8 cellular contexts compared by ENCODE assay signal in genomic region chr10:92241158-92241500, GRCh38. TPM values are rescaled to one million over a fixed set of nuclear protein-coding genes. Genes with fewer than 3 reads are reported as not detected.
DNase-seq lines count a peak whose midpoint lies in the region; ATAC-seq, FAIRE-seq and TF ChIP-seq lines count a peak whose summit lies in the region.

No MANE protein-coding gene starts in this region.

- peak overlapping the region; percentile 87 for H3K4me3 Mint-ChIP-seq in activated naive CD8-positive, alpha-beta T cell treated with anti-CD3 and anti-CD28 coated beads, Interleukin-2, amount 10 ng/mL, durations not matched to agents 7 days and 5 days

- peak overlapping the region; percentile 81 for H2AFZ ChIP-seq in hepatocyte

- peak in 1 of 2 experiments; percentile 39; a peak in 3 of 6 replicates for ATAC-seq in A549
- no peak for ATAC-seq in activated naive CD8-positive, alpha-beta T cell treated with anti-CD3 and anti-CD28 coated beads, Interleukin-2, amount 10 ng/mL, durations not matched to agents 7 days and 5 days (ENCODE audit: low read depth)

- POLR2A ChIA-PET in A549 (lab: Yijun Ruan, JAX) (interaction anchor here (1.0 kb wide), 1 partner anchor 50 kb away, joined by 5 read pairs; the partner anchor contains the start of genes CPEB3 and MARCHF5), HEK293 (lab: Yijun Ruan, JAX) (interaction anchor here (1.0 kb wide), 1 partner anchor 49 kb away, joined by 5 read pairs; no protein-coding TSS in a partner anchor)
- POLR2A ChIA-PET in activated naive CD8-positive, alpha-beta T cell treated with anti-CD3 and anti-CD28 coated beads, Interleukin-2, amount 10 ng/mL, durations not matched to agents 7 days and 5 days (lab: Charles Lee): interaction anchor here (0.9 kb wide), 1 partner anchor 50 kb away, joined by 4 read pairs; the partner anchor contains the start of genes CPEB3 and MARCHF5

- peaks cover 22% of the 10 kb centered on the region for H3K4me1 ChIP-seq in A549
- H3K4me1 ChIP-seq in HEK293 (ENCODE audit: control insufficient read depth, insufficient read depth, low read length): peaks cover 9% of the 10 kb centered on the region; the same call in 1 of the 2 replicates
- peaks cover 9% of the 10 kb centered on the region for H3K4me1 ChIP-seq in hepatocyte (ENCODE audit: insufficient read depth)
- H3K4me1 ChIP-seq in sigmoid colon: peaks cover 0 to 56% (median 37%) of the 10 kb centered on the region in 4 donors

- no peak for FAIRE-seq in A549 (lab: Jason Lieb, UNC)

- no peaks in the 10 kb centered on the region for H4K20me1 ChIP-seq in hepatocyte (ENCODE audit: insufficient read depth, poor library complexity, severe bottlenecking)

- peaks cover 21% of the 10 kb centered on the region for H3K79me2 ChIP-seq in hepatocyte

- TF ChIP-seq CTCF in A549 (IDR thresholded peaks at IDR 0.05) (no peak), HEK293 (tag by site-specific recombination; IDR thresholded peaks at IDR 0.05) (no peak), hepatocyte (IDR thresholded peaks at IDR 0.05; ENCODE audit: poor library complexity) (no peak), sigmoid colon (IDR thresholded peaks at IDR 0.05) (no peak)

- no peak for TF ChIP-seq RAD21 in A549 (conservative IDR thresholded peaks at IDR 0.05 in 1 of 2, IDR thresholded peaks at IDR 0.05 in 1 of 2)

- H3K27me3 ChIP-seq in hepatocyte (no peaks in the 10 kb centered on the region), sigmoid colon (no peaks in the 10 kb centered on the region)

- H3K27ac ChIP-seq in A549 (peak overlapping the region in 1 of 2 experiments; percentile 72; a peak in 3 of 6 replicates), HEK293 (ENCODE audit: extremely low read depth, low read depth, low read length) (no peak overlapping the region; the same call in 1 of the 2 replicates), hepatocyte (peak overlapping the region; percentile 86), sigmoid colon (peak overlapping the region; percentile 88 to 94 (median 89))

- intact Hi-C loops in sigmoid colon (cut with DNase I): loop anchor here (5.0 kb wide), 1 partner anchor 154 kb away; no protein-coding TSS in a partner anchor

- CTCF ChIA-PET in A549 (lab: Yijun Ruan, JAX): interaction anchor here (1.2 kb wide), 1 partner anchor 58 kb away, joined by 3 read pairs; no protein-coding TSS in a partner anchor
- CTCF ChIA-PET in HEK293 (lab: Yijun Ruan, JAX): interaction anchor here (1.6 kb wide), 1 partner anchor 51 kb away, joined by 4 read pairs; no protein-coding TSS in a partner anchor

- WGBS in A549 (ENCODE audit: missing lambda C conversion rate): 11% methylated on average over 9 of the region's 9 CpGs
- WGBS in hepatocyte (ENCODE audit: low lambda C conversion rate, missing lambda C conversion rate): 8% methylated on average over 9 of the region's 9 CpGs
- 10 to 13% methylated on average over 9 of the region's 9 CpGs for WGBS in sigmoid colon, 2 donors

- no peaks in the 10 kb centered on the region for H3K9me3 Mint-ChIP-seq in activated naive CD8-positive, alpha-beta T cell treated with anti-CD3 and anti-CD28 coated beads, Interleukin-2, amount 10 ng/mL, durations not matched to agents 7 days and 5 days

- no peak overlapping the region for H3K27ac Mint-ChIP-seq in activated naive CD8-positive, alpha-beta T cell treated with anti-CD3 and anti-CD28 coated beads, Interleukin-2, amount 10 ng/mL, durations not matched to agents 7 days and 5 days

- H3K9me3 ChIP-seq in A549: no peaks in the 10 kb centered on the region
- H3K9me3 ChIP-seq in HEK293 (ENCODE audit: control insufficient read depth, insufficient read depth, low read depth, low read length): no peaks in the 10 kb centered on the region
- no peaks in the 10 kb centered on the region for H3K9me3 ChIP-seq in hepatocyte (ENCODE audit: low read depth)
- no peaks in the 10 kb centered on the region for H3K9me3 ChIP-seq in sigmoid colon

- no peaks in the 10 kb centered on the region for H3K9me2 ChIP-seq in hepatocyte (replicated peaks; ENCODE audit: insufficient read depth)

- H3K4me1 Mint-ChIP-seq in activated naive CD8-positive, alpha-beta T cell treated with anti-CD3 and anti-CD28 coated beads, Interleukin-2, amount 10 ng/mL, durations not matched to agents 7 days and 5 days: peaks cover 19% of the 10 kb centered on the region

- TF ChIP-seq EP300 in A549 (IDR thresholded peaks at IDR 0.05): no peak
- no peak for TF ChIP-seq EP300 in sigmoid colon (IDR thresholded peaks at IDR 0.05)

- peak in 1 of 2 experiments; percentile 10 for DNase-seq in A549 (ENCODE audit: low read depth in 1 of 2, low spot score in 1 of 2)
- no peak for DNase-seq in activated naive CD8-positive, alpha-beta T cell treated with anti-CD3 and anti-CD28 coated beads, Interleukin-2, amount 10 ng/mL, durations not matched to agents 7 days and 5 days
- DNase-seq in hepatocyte (ENCODE audit: low spot score): peak; percentile 58
- no peak for DNase-seq in sigmoid colon
- no peak for DNase-seq in Ammon's horn (ENCODE audit: low spot score)
- no peak for DNase-seq in NCI-H187 (lab: John Stamatoyannopoulos, UW)
- no peak for DNase-seq in HuH-7.5 (ENCODE audit: low spot score)

- H3K27me3 Mint-ChIP-seq in activated naive CD8-positive, alpha-beta T cell treated with anti-CD3 and anti-CD28 coated beads, Interleukin-2, amount 10 ng/mL, durations not matched to agents 7 days and 5 days: peaks cover 7% of the 10 kb centered on the region

- H3K36me3 Mint-ChIP-seq in activated naive CD8-positive, alpha-beta T cell treated with anti-CD3 and anti-CD28 coated beads, Interleukin-2, amount 10 ng/mL, durations not matched to agents 7 days and 5 days: peaks cover 18% of the 10 kb centered on the region

- H3K4me2 ChIP-seq in A549 (peak overlapping the region; percentile 82), hepatocyte (peak overlapping the region; percentile 83)

- H3K36me3 ChIP-seq in HEK293 (ENCODE audit: control insufficient read depth in 2 of 2, insufficient read depth in 1 of 2, low read length in 2 of 2) (no peaks in the 10 kb centered on the region), hepatocyte (replicated peaks; ENCODE audit: insufficient read depth, low read depth) (no peaks in the 10 kb centered on the region), sigmoid colon (no peaks in the 10 kb centered on the region)

- TF ChIP-seq POLR2A in A549 (IDR thresholded peaks at IDR 0.05; ENCODE audit: low read length): no peak
- no peak for TF ChIP-seq POLR2A in sigmoid colon (IDR thresholded peaks at IDR 0.05)

- H3K4me3 ChIP-seq in A549 (peak overlapping the region; percentile 53), HEK293 (ENCODE audit: low read depth, low read length) (peak overlapping the region; percentile 68), hepatocyte (peak overlapping the region; percentile 68), sigmoid colon (peak overlapping the region; percentile 72 to 82 (median 77))

TF ChIP-seq in A549, 52 proteins besides CTCF, POLR2A, EP300 and RAD21 (continues in another document):
- TF ChIP-seq EHF (CRISPR knock-in tag; IDR thresholded peaks at IDR 0.05) (no peak), NR3C1 (IDR thresholded peaks at IDR 0.05) (no peak), PHF8 (IDR thresholded peaks at IDR 0.05; ENCODE audit: borderline replicate concordance, low read depth) (no peak), MAX (IDR thresholded peaks at IDR 0.05) (no peak), GATA3 (IDR thresholded peaks at IDR 0.05; ENCODE audit: borderline replicate concordance) (no peak), POLR2AphosphoS2 (conservative IDR thresholded peaks at IDR 0.05; ENCODE audit: low read length) (no peak)

TF ChIP-seq in HEK293, 187 proteins besides CTCF, POLR2A, EP300 and RAD21 (continues in another document):
- TF ChIP-seq, protein P1, sequence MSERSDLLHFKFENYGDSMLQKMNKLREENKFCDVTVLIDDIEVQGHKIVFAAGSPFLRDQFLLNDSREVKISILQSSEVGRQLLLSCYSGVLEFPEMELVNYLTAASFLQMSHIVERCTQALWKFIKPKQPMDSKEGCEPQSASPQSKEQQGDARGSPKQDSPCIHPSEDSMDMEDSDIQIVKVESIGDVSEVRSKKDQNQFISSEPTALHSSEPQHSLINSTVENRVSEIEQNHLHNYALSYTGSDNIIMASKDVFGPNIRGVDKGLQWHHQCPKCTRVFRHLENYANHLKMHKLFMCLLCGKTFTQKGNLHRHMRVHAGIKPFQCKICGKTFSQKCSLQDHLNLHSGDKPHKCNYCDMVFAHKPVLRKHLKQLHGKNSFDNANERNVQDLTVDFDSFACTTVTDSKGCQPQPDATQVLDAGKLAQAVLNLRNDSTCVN (tag by site-specific recombination; optimal IDR thresholded peaks at IDR 0.05): peak; percentile 27
- TF ChIP-seq ZNF394 (tag by site-specific recombination; IDR thresholded peaks at IDR 0.05; ENCODE audit: borderline replicate concordance) (peak; percentile 18), OSR2 (tag by site-specific recombination; IDR thresholded peaks at IDR 0.05) (peak; percentile 22), KLF9 (tag by site-specific recombination; IDR thresholded peaks at IDR 0.05; ENCODE audit: low read depth) (0 out of 2 replicates have a peak, but pooled peaks have one; percentile 7), ZNF202 (tag by site-specific recombination; IDR thresholded peaks at IDR 0.05; ENCODE audit: borderline replicate concordance) (no peak), ZNF776 (tag by site-specific recombination; IDR thresholded peaks at IDR 0.05; ENCODE audit: borderline replicate concordance) (no peak)

RNA-seq across cellular contexts. Expression of gene CPEB3, which starts 49.7 kb away (rescaled TPM):
- 0.37 and 0.49 TPM in 2 replicates for polyA plus RNA-seq in A549 (2011; rRNA removed)
- 0.13 and 0.26 TPM in 2 replicates for polyA plus RNA-seq in A549 (2012; cell fraction: cytosol; rRNA removed)
- polyA plus RNA-seq in A549 (2012; cell fraction: nucleus; rRNA removed): 0.31 TPM in 2 replicates
- polyA plus RNA-seq in A549 (2017; fragmentation: RNase III; extraction: RNeasy Plus Mini Kit Qiagen cat#74134 plus additional on column Dnase treatment): 0.24 to 0.41 TPM (median 0.32 TPM) in 3 replicates
- polyA minus RNA-seq in A549 (2011; rRNA and poly(A)+ RNA removed): 0.50 and 0.78 TPM in 2 replicates
- 1 to 10 TPM; 3.4 to 3.5 TPM for total RNA-seq in activated naive CD8-positive, alpha-beta T cell treated with anti-CD3 and anti-CD28 coated beads, Interleukin-2, amount 10 ng/mL, durations not matched to agents 7 days and 5 days
- 4.1 and 4.9 TPM in 2 replicates for total RNA-seq in hepatocyte
- 3.8 and 4.0 TPM in 2 replicates for polyA plus RNA-seq in hepatocyte
- 1 to 10 TPM; 6.6 to 7.7 (median 7.3) TPM for total RNA-seq in sigmoid colon
- 1 to 10 TPM; 1.6 to 2.3 (median 1.8) TPM for polyA plus RNA-seq in sigmoid colon

RNA-seq across cellular contexts. Expression of gene MARCHF5, which starts 49.8 kb away (rescaled TPM):
- polyA plus RNA-seq in A549 (2011; rRNA removed): 37.3 and 39.2 TPM in 2 replicates
- 14.1 and 14.5 TPM in 2 replicates for polyA plus RNA-seq in A549 (2012; cell fraction: cytosol; rRNA removed)
- polyA plus RNA-seq in A549 (2012; cell fraction: nucleus; rRNA removed): 5.1 and 7.3 TPM in 2 replicates
- 21.6 to 27.8 TPM (median 24.7 TPM) in 3 replicates for polyA plus RNA-seq in A549 (2017; fragmentation: RNase III; extraction: RNeasy Plus Mini Kit Qiagen cat#74134 plus additional on column Dnase treatment)
- polyA minus RNA-seq in A549 (2011; rRNA and poly(A)+ RNA removed): 10.6 and 10.9 TPM in 2 replicates
- 10 to 100 TPM; 25.6 to 27.2 TPM for total RNA-seq in activated naive CD8-positive, alpha-beta T cell treated with anti-CD3 and anti-CD28 coated beads, Interleukin-2, amount 10 ng/mL, durations not matched to agents 7 days and 5 days
- total RNA-seq in hepatocyte: 35.8 and 36.4 TPM in 2 replicates
- 62.2 and 62.5 TPM in 2 replicates for polyA plus RNA-seq in hepatocyte
- 10 to 100 TPM in 3 of 4 donors, 1 to 10 TPM in 1; 9.5 to 23.5 (median 16.7) TPM for total RNA-seq in sigmoid colon
- 10 to 100 TPM; 15.0 to 30.5 (median 19.0) TPM for polyA plus RNA-seq in sigmoid colon
